Comparison of ENCODE assay signal across 9 cellular contexts in genomic region chr12:53378705-53379388, GRCh38. TPM values are rescaled to one million over a fixed set of nuclear protein-coding genes. Genes with fewer than 3 reads are reported as not detected.
DNase-seq lines count a peak whose midpoint lies in the region; ATAC-seq and TF ChIP-seq lines count a peak whose summit lies in the region.
"Had no signal": no experiment of that assay in that cellular context is flagged by ENCODE, and none has a peak within 500 bp of the region (broad histone marks: within the 10 kb centered on the region; RNA-seq: fewer than 3 reads in every experiment).

No MANE protein-coding gene starts in this region.

- no peaks in the 10 kb centered on the region for H3K27me3 Mint-ChIP-seq in activated CD4-positive, alpha-beta T cell treated with anti-CD3 and anti-CD28 coated beads, Interleukin-2, amount 10 ng/mL, durations not matched to agents 24 days and 14 days
- H3K27me3 Mint-ChIP-seq in activated CD4-positive, alpha-beta T cell treated with anti-CD3 and anti-CD28 coated beads, Interleukin-2, amount 10 ng/mL, durations not matched to agents 7 days and 5 days: no peaks in the 10 kb centered on the region

- in situ Hi-C loops in transverse colon (cut with MboI; ENCODE audit: low pct_ligation_motif_present in 1 of 4, low pct_unique_long_range_greater_than_20kb in 1 of 4, low sequenced_read_pairs in 3 of 4): no loop called here

- H3K36me3 Mint-ChIP-seq in activated CD4-positive, alpha-beta T cell treated with anti-CD3 and anti-CD28 coated beads, Interleukin-2, amount 10 ng/mL, durations not matched to agents 24 days and 14 days (ENCODE audit: low read depth): peaks cover 28% of the 10 kb centered on the region
- peaks cover 30% of the 10 kb centered on the region for H3K36me3 Mint-ChIP-seq in activated CD4-positive, alpha-beta T cell treated with anti-CD3 and anti-CD28 coated beads, Interleukin-2, amount 10 ng/mL, durations not matched to agents 7 days and 5 days (ENCODE audit: low read depth)

- CTCF ChIA-PET in activated CD4-positive, alpha-beta T cell treated with anti-CD3 and anti-CD28 coated beads, Interleukin-2, amount 10 ng/mL, durations not matched to agents 7 days and 5 days (lab: Charles Lee): interaction anchor here (0.7 to 3.3 kb wide), 8 partner anchors 26 to 280 kb away, joined by 3 to 18 read pairs (median 3); partner anchors contain the start of genes AAAS and TARBP2

- DNase-seq in activated CD4-positive, alpha-beta T cell treated with anti-CD3 and anti-CD28 coated beads, Interleukin-2, amount 10 ng/mL, durations not matched to agents 24 days and 14 days: peak; percentile 58
- no peak for DNase-seq in activated CD4-positive, alpha-beta T cell treated with anti-CD3 and anti-CD28 coated beads, Interleukin-2, amount 10 ng/mL, durations not matched to agents 7 days and 5 days
- DNase-seq in SJSA1 (ENCODE audit: low read depth in 1 of 2, low spot score in 2 of 2) (no peak), transverse colon (no peak), GM03348 (ENCODE audit: low spot score) (no peak)
- no peak for DNase-seq in activated effector memory CD4-positive, alpha-beta T cell treated with anti-CD3 and anti-CD28 coated beads, Interleukin-2, amount 50 U/mL, for 16 hours

- ATAC-seq in GM19452 (IDR thresholded peaks at IDR 0.05; ENCODE audit: unreplicated experiment): no peak

- H3K4me1 Mint-ChIP-seq in activated CD4-positive, alpha-beta T cell treated with anti-CD3 and anti-CD28 coated beads, Interleukin-2, amount 10 ng/mL, durations not matched to agents 24 days and 14 days: peaks cover 34% of the 10 kb centered on the region
- H3K4me1 Mint-ChIP-seq in activated CD4-positive, alpha-beta T cell treated with anti-CD3 and anti-CD28 coated beads, Interleukin-2, amount 10 ng/mL, durations not matched to agents 7 days and 5 days: peaks cover 36% of the 10 kb centered on the region

- no peaks in the 10 kb centered on the region for H3K9me3 ChIP-seq in SJSA1 (replicated peaks)
- H3K9me3 ChIP-seq in iPS-18a (ENCODE audit: control insufficient read depth, low read depth, low read length): no peaks in the 10 kb centered on the region
- H3K9me3 ChIP-seq in transverse colon: no peaks in the 10 kb centered on the region

- H3K9me3 Mint-ChIP-seq in activated CD4-positive, alpha-beta T cell treated with anti-CD3 and anti-CD28 coated beads, Interleukin-2, amount 10 ng/mL, durations not matched to agents 24 days and 14 days: no peaks in the 10 kb centered on the region
- no peaks in the 10 kb centered on the region for H3K9me3 Mint-ChIP-seq in activated CD4-positive, alpha-beta T cell treated with anti-CD3 and anti-CD28 coated beads, Interleukin-2, amount 10 ng/mL, durations not matched to agents 7 days and 5 days

- no peak for TF ChIP-seq CTCF in transverse colon (IDR thresholded peaks at IDR 0.05)

- TF ChIP-seq EP300 in transverse colon (IDR thresholded peaks at IDR 0.05; ENCODE audit: low read depth): no peak

- H3K27ac ChIP-seq in SJSA1: peak overlapping the region; percentile 76
- peak overlapping the region; percentile 99 for H3K27ac ChIP-seq in iPS-18a (ENCODE audit: low read length)
- peak overlapping the region; percentile 90 to 96 (median 92) for H3K27ac ChIP-seq in transverse colon

- no peak overlapping the region for H3K4me3 Mint-ChIP-seq in activated CD4-positive, alpha-beta T cell treated with anti-CD3 and anti-CD28 coated beads, Interleukin-2, amount 10 ng/mL, durations not matched to agents 24 days and 14 days
- no peak overlapping the region for H3K4me3 Mint-ChIP-seq in activated CD4-positive, alpha-beta T cell treated with anti-CD3 and anti-CD28 coated beads, Interleukin-2, amount 10 ng/mL, durations not matched to agents 7 days and 5 days

- no peak for TF ChIP-seq POLR2A in transverse colon (IDR thresholded peaks at IDR 0.05)

- peaks cover 27% of the 10 kb centered on the region for H3K36me3 ChIP-seq in SJSA1
- H3K36me3 ChIP-seq in iPS-18a (ENCODE audit: control insufficient read depth, low read depth, low read length): peaks cover 21% of the 10 kb centered on the region
- peaks cover 0 to 17% (median 0%) of the 10 kb centered on the region in 4 donors for H3K36me3 ChIP-seq in transverse colon

- POLR2A ChIA-PET in activated CD4-positive, alpha-beta T cell treated with anti-CD3 and anti-CD28 coated beads, Interleukin-2, amount 10 ng/mL, durations not matched to agents 7 days and 5 days (lab: Charles Lee): interaction anchor here (1.2 kb wide), 2 partner anchors 9 to 122 kb away, joined by 4 to 5 read pairs; partner anchors contain the start of gene TARBP2

- 27 to 33% methylated on average over 8 to 23 of the region's 23 CpGs for WGBS in transverse colon (ENCODE audit: low coverage in 1 of 2), 2 donors

- H3K4me1 ChIP-seq in SJSA1 (replicated peaks): peaks cover 23% of the 10 kb centered on the region
- peaks cover 16% of the 10 kb centered on the region for H3K4me1 ChIP-seq in iPS-18a (ENCODE audit: control insufficient read depth, low read depth, low read length)
- H3K4me1 ChIP-seq in transverse colon: peaks cover 25 to 41% (median 37%) of the 10 kb centered on the region in 4 donors

- intact Hi-C loops in activated CD4-positive, alpha-beta T cell treated with anti-CD3 and anti-CD28 coated beads, Interleukin-2, amount 10 ng/mL, durations not matched to agents 24 days and 14 days (cut with micrococcal nuclease): loop anchor here (1.0 to 2.0 kb wide), 5 partner anchors 42 to 199 kb away; partner anchors contain the start of genes CSAD, PRR13, TARBP2 and ZNF740
- intact Hi-C loops in transverse colon (cut with DNase I; ENCODE audit: low total_unique reads): no loop called here

- H3K4me3 ChIP-seq in SJSA1 (peak overlapping the region; percentile 35), iPS-18a (ENCODE audit: low read length) (peak overlapping the region; percentile 74), transverse colon (peak overlapping the region; percentile 33 to 48 (median 36))

- H3K27me3 ChIP-seq in SJSA1 (replicated peaks) (no peaks in the 10 kb centered on the region), iPS-18a (ENCODE audit: control insufficient read depth, insufficient read depth, low read length) (no peaks in the 10 kb centered on the region), transverse colon (no peaks in the 10 kb centered on the region)

- H3K9ac ChIP-seq in iPS-18a (ENCODE audit: low read length): peak overlapping the region; percentile 92

- no peak overlapping the region for H3K27ac Mint-ChIP-seq in activated CD4-positive, alpha-beta T cell treated with anti-CD3 and anti-CD28 coated beads, Interleukin-2, amount 10 ng/mL, durations not matched to agents 24 days and 14 days
- H3K27ac Mint-ChIP-seq in activated CD4-positive, alpha-beta T cell treated with anti-CD3 and anti-CD28 coated beads, Interleukin-2, amount 10 ng/mL, durations not matched to agents 7 days and 5 days: no peak overlapping the region

RNA-seq across cellular contexts. Expression of gene SP1, which starts 1.1 kb away (rescaled TPM):
- total RNA-seq in activated CD4-positive, alpha-beta T cell treated with anti-CD3 and anti-CD28 coated beads, Interleukin-2, amount 10 ng/mL, durations not matched to agents 24 days and 14 days: 67.7 and 69.2 TPM in 2 replicates
- total RNA-seq in activated CD4-positive, alpha-beta T cell treated with anti-CD3 and anti-CD28 coated beads, Interleukin-2, amount 10 ng/mL, durations not matched to agents 7 days and 5 days: 10 to 100 TPM; 94.8 to 99.3 TPM
- 19.8 and 33.9 TPM in 2 replicates for total RNA-seq in SJSA1 (2014; rRNA removed; shearing (Covaris generic))
- total RNA-seq in transverse colon: 10 to 100 TPM; 32.6 to 80.1 (median 67.1) TPM

RNA-seq across cellular contexts. Expression of gene SP7, which starts 42.7 kb away (rescaled TPM):
- not detected in 2 replicates for total RNA-seq in activated CD4-positive, alpha-beta T cell treated with anti-CD3 and anti-CD28 coated beads, Interleukin-2, amount 10 ng/mL, durations not matched to agents 24 days and 14 days
- not detected for total RNA-seq in activated CD4-positive, alpha-beta T cell treated with anti-CD3 and anti-CD28 coated beads, Interleukin-2, amount 10 ng/mL, durations not matched to agents 7 days and 5 days
- not detected in 2 replicates for total RNA-seq in SJSA1 (2014; rRNA removed; shearing (Covaris generic))
- not detected for total RNA-seq in transverse colon
- total RNA-seq: mesenteric fat pad had no signal

RNA-seq across cellular contexts. Expression of gene AMHR2, which starts 44.8 kb away (rescaled TPM):
- total RNA-seq in activated CD4-positive, alpha-beta T cell treated with anti-CD3 and anti-CD28 coated beads, Interleukin-2, amount 10 ng/mL, durations not matched to agents 24 days and 14 days: 0.09 TPM in 1 of 2 replicates, not detected in the other
- total RNA-seq in activated CD4-positive, alpha-beta T cell treated with anti-CD3 and anti-CD28 coated beads, Interleukin-2, amount 10 ng/mL, durations not matched to agents 7 days and 5 days: not detected
- not detected in 2 replicates for total RNA-seq in SJSA1 (2014; rRNA removed; shearing (Covaris generic))
- total RNA-seq in transverse colon: under 1 TPM in 1 of 4 donors, not detected in 3; 0.27 TPM
- total RNA-seq: mesenteric fat pad had no signal

RNA-seq across cellular contexts. Expression of gene AAAS, which starts 57.4 kb away (rescaled TPM):
- total RNA-seq in activated CD4-positive, alpha-beta T cell treated with anti-CD3 and anti-CD28 coated beads, Interleukin-2, amount 10 ng/mL, durations not matched to agents 24 days and 14 days: 86.7 and 91.1 TPM in 2 replicates
- 10 to 100 TPM; 59.1 to 63.0 TPM for total RNA-seq in activated CD4-positive, alpha-beta T cell treated with anti-CD3 and anti-CD28 coated beads, Interleukin-2, amount 10 ng/mL, durations not matched to agents 7 days and 5 days
- 51.8 and 52.0 TPM in 2 replicates for total RNA-seq in SJSA1 (2014; rRNA removed; shearing (Covaris generic))
- total RNA-seq in transverse colon: 10 to 100 TPM; 31.8 to 51.6 (median 39.9) TPM
